In the genomic region with DNA sequence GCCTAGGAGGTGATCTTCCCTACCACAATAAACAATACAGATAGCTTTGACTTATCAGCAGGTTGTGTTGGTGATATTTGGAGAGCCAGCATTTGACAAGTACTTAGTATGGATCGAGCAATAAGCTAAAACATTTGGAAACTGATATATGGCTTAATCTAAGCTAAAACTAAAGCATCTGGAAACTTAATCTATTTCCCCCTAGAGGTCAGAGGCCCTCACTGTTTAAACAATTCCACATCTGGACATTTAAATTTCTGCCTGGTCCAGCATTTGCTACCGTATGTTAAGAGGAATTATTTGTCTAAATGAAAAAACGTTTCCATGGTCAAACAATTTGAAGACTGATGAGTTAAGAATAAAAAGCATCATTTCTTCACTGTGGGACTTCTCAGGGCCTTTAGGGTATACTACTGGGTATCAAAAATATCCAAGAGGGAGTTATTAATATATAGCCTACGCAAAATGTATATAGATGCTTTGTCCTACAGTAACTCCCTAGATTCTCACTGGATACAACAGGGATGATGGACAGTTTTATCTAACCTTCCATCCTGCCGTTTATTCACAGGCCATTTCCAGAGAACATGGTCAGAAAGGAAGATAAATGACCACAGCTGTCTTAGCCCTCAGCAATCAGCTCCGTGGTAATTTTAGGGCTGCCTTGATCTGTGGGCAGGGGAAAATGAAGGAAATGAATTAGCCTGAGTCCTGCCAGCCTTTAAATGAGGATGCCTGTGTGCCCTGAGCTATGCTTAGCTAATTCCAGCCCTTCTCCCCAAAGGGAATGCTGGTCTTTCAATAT, we compare ENCODE assay signal across 1 cellular context.
TF ChIP-seq lines count a peak whose summit lies in the region.

No MANE protein-coding gene starts in this region.

TF ChIP-seq in GM12878, 131 proteins besides CTCF, POLR2A, EP300 and RAD21 (continued from another document):
- TF ChIP-seq NR2C1 (IDR thresholded peaks at IDR 0.05) (no peak), TCF3 (IDR thresholded peaks at IDR 0.05; ENCODE audit: borderline replicate concordance, insufficient read depth, low read depth, low read length) (no peak), SREBF2 (IDR thresholded peaks at IDR 0.05; ENCODE audit: low read length) (no peak), POLR2AphosphoS2 (IDR thresholded peaks at IDR 0.05; ENCODE audit: low read depth, low read length) (no peak), IRF3 (IDR thresholded peaks at IDR 0.05) (no peak), MEF2A (IDR thresholded peaks at IDR 0.05; ENCODE audit: insufficient read depth, low read depth, low read length) (no peak), NRF1 (conservative IDR thresholded peaks at IDR 0.05; ENCODE audit: low read depth, low read length) (no peak)
- TF ChIP-seq, protein P1, sequence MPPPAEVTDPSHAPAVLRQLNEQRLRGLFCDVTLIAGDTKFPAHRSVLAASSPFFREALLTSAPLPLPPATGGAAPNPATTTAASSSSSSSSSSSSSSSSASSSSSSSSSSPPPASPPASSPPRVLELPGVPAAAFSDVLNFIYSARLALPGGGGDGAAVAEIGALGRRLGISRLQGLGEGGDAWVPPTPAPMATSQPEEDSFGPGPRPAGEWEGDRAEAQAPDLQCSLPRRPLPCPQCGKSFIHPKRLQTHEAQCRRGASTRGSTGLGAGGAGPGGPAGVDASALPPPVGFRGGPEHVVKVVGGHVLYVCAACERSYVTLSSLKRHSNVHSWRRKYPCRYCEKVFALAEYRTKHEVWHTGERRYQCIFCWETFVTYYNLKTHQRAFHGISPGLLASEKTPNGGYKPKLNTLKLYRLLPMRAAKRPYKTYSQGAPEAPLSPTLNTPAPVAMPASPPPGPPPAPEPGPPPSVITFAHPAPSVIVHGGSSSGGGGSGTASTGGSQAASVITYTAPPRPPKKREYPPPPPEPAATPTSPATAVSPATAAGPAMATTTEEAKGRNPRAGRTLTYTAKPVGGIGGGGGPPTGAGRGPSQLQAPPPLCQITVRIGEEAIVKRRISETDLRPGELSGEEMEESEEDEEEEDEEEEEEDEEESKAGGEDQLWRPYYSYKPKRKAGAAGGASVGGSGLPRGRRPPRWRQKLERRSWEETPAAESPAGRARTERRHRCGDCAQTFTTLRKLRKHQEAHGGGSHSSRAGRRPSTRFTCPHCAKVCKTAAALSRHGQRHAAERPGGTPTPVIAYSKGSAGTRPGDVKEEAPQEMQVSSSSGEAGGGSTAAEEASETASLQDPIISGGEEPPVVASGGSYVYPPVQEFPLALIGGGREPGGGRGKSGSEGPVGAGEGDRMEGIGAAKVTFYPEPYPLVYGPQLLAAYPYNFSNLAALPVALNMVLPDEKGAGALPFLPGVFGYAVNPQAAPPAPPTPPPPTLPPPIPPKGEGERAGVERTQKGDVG (CRISPR knock-in tag; IDR thresholded peaks at IDR 0.05), result no peak
- TF ChIP-seq, protein P2, sequence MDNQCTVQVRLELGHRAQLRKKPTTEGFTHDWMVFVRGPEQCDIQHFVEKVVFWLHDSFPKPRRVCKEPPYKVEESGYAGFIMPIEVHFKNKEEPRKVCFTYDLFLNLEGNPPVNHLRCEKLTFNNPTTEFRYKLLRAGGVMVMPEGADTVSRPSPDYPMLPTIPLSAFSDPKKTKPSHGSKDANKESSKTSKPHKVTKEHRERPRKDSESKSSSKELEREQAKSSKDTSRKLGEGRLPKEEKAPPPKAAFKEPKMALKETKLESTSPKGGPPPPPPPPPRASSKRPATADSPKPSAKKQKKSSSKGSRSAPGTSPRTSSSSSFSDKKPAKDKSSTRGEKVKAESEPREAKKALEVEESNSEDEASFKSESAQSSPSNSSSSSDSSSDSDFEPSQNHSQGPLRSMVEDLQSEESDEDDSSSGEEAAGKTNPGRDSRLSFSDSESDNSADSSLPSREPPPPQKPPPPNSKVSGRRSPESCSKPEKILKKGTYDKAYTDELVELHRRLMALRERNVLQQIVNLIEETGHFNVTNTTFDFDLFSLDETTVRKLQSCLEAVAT (IDR thresholded peaks at IDR 0.05), result no peak
